ENCODE assay signal across 16 cellular contexts in genomic region chr14:52922656-52923055, GRCh38. TPM values are rescaled to one million over a fixed set of nuclear protein-coding genes. Genes with fewer than 3 reads are reported as not detected.
DNase-seq lines count a peak whose midpoint lies in the region; ATAC-seq, FAIRE-seq and TF ChIP-seq lines count a peak whose summit lies in the region.
"Had no signal": no experiment of that assay in that cellular context is flagged by ENCODE, and none has a peak within 500 bp of the region (broad histone marks: within the 10 kb centered on the region; RNA-seq: fewer than 3 reads in every experiment).

No MANE protein-coding gene starts in this region.

- H3K9me3 ChIP-seq in mucosa of descending colon, result no peaks in the 10 kb centered on the region
- H3K9me3 ChIP-seq: MG63, right atrium auricular region had no signal

- no peaks in the 10 kb centered on the region for H3K36me3 ChIP-seq in mucosa of descending colon (ENCODE audit: low read depth)

- peaks cover 0 to 5% (median 0%) of the 10 kb centered on the region in 3 donors for H3K27me3 Mint-ChIP-seq in CD14-positive monocyte (ENCODE audit: low read depth in 3 of 3)
- H3K27me3 Mint-ChIP-seq: CD4-positive, alpha-beta T cell had no signal

- TF ChIP-seq CTCF in epithelial cell of proximal tubule (conservative IDR thresholded peaks at IDR 0.05; ENCODE audit: low read depth, low read length) (no peak), retinal pigment epithelial cell (conservative IDR thresholded peaks at IDR 0.05; ENCODE audit: low read depth, low read length) (no peak), mucosa of descending colon (IDR thresholded peaks at IDR 0.05) (no peak), CD14-positive monocyte (IDR thresholded peaks at IDR 0.05) (no peak)

- no peak overlapping the region for H3K4me3 ChIP-seq in epithelial cell of proximal tubule (ENCODE audit: low read depth, low read length)
- no peak overlapping the region for H3K4me3 ChIP-seq in retinal pigment epithelial cell (ENCODE audit: low read length)
- H3K4me3 ChIP-seq in mucosa of descending colon, result no peak overlapping the region
- H3K4me3 ChIP-seq: MG63, right atrium auricular region had no signal

- H3K4me1 Mint-ChIP-seq in CD14-positive monocyte, result peaks cover 13% of the 10 kb centered on the region

- no peaks in the 10 kb centered on the region for H3K36me3 Mint-ChIP-seq in CD14-positive monocyte
- H3K36me3 Mint-ChIP-seq: naive B cell had no signal

- no peak overlapping the region for H3K27ac Mint-ChIP-seq in CD14-positive monocyte
- H3K27ac Mint-ChIP-seq: CD4-positive, alpha-beta T cell; naive B cell had no signal

- H3K9me3 Mint-ChIP-seq in CD14-positive monocyte, result peaks cover 0 to 1% (median 0%) of the 10 kb centered on the region in 7 donors
- H3K9me3 Mint-ChIP-seq: CD4-positive, alpha-beta T cell; H9; naive B cell had no signal

- no peak for ATAC-seq in mucosa of descending colon
- no peak for ATAC-seq in stimulated activated naive CD8-positive, alpha-beta T cell treated with anti-CD3 and anti-CD28 coated beads, Interleukin-15, Interleukin-2, amounts not matched to agents 100 U/mL and 50 U/mL, for 24 hours
- ATAC-seq: activated CD4-positive, CD25-positive, alpha-beta regulatory T cell treated with anti-CD3 and anti-CD28 coated beads, Interleukin-2, amount 50 U/mL, for 24 hours had no signal

- peak; percentile 76 for FAIRE-seq in RCC 7860 (lab: Jason Lieb, UNC)

- no peak overlapping the region for H3K4me3 Mint-ChIP-seq in CD14-positive monocyte
- H3K4me3 Mint-ChIP-seq: CD4-positive, alpha-beta T cell; H9; naive B cell had no signal

- H3K4me1 ChIP-seq in mucosa of descending colon (ENCODE audit: low read depth), result peaks cover 24% of the 10 kb centered on the region

- DNase-seq in ELR (ENCODE audit: low read depth) (peak; percentile 78), RCC 7860 (ENCODE audit: low spot score) (peak; percentile 62), epithelial cell of proximal tubule (ENCODE audit: low read depth) (peak; percentile 63), retinal pigment epithelial cell (ENCODE audit: low read depth) (peak; percentile 57), mucosa of descending colon (no peak), CD14-positive monocyte (ENCODE audit: low spot score) (no peak)
- DNase-seq in stimulated activated naive CD8-positive, alpha-beta T cell treated with anti-CD3 and anti-CD28 coated beads, Interleukin-15, Interleukin-2, amounts not matched to agents 100 U/mL and 50 U/mL, for 24 hours, result no peak
- DNase-seq in stimulated activated CD4-positive, alpha-beta T cell treated with anti-CD3 and anti-CD28 coated beads, Interleukin-12 subunit alpha, Interleukin-12 subunit beta, amount 100 ng/mL, for 4 hours, result no peak
- DNase-seq: CD4-positive, alpha-beta T cell; H9; islet precursor cell; MG63; naive B cell; stimulated activated naive CD4-positive, alpha-beta T cell treated with Interleukin-2 at 50 U/mL for 16 hours had no signal

- intact Hi-C loops in mucosa of descending colon (cut with DNase I, micrococcal nuclease) (no loop called here), CD14-positive monocyte (cut with micrococcal nuclease) (no loop called here)

RNA-seq across cellular contexts. Expression of gene FERMT2, which starts 28.2 kb away (rescaled TPM):
- 58.5 and 60.1 TPM in 2 replicates for total RNA-seq in epithelial cell of proximal tubule
- total RNA-seq in mucosa of descending colon, result 100 to 1,000 TPM in 1 of 3 donors, 10 to 100 TPM in 1, 1 to 10 TPM in 1; 6.9 to 228 (median 22.9) TPM
- polyA plus RNA-seq in CD14-positive monocyte, result not detected

Comparison
In these comparisons a context has a peak if more than half of its experiments do, and no peak if none do; other contexts are left out.
1. DNase-seq: peak in ELR (single experiment), RCC 7860 (single experiment), epithelial cell of proximal tubule (single experiment) and retinal pigment epithelial cell (single experiment); none in mucosa of descending colon (0 of 3), CD14-positive monocyte (single experiment), stimulated activated naive CD8-positive, alpha-beta T cell treated with anti-CD3 and anti-CD28 coated beads, Interleukin-15, Interleukin-2, amounts not matched to agents 100 U/mL and 50 U/mL, for 24 hours (single experiment) and stimulated activated CD4-positive, alpha-beta T cell treated with anti-CD3 and anti-CD28 coated beads, Interleukin-12 subunit alpha, Interleukin-12 subunit beta, amount 100 ng/mL, for 4 hours (single experiment).